Comparison of ENCODE assay signal across 14 cellular contexts in genomic region chr2:3512086-3512485, GRCh38.
"Had no signal": no experiment of that assay in that cellular context is flagged by ENCODE, and none has a peak within 500 bp of the region (broad histone marks: within the 10 kb centered on the region; RNA-seq: fewer than 3 reads in every experiment).

No MANE protein-coding gene starts in this region.

- H3K9me3 ChIP-seq: gastrocnemius medialis, thyroid gland had no signal

- H3K27ac ChIP-seq: epithelial cell of prostate, heart left ventricle, left lung, thyroid gland had no signal

- H3K4me1 Mint-ChIP-seq: nephron progenitor cell had no signal

- DNase-seq: dermis blood vessel endothelial cell; effector memory CD8-positive, alpha-beta T cell; gastrocnemius medialis; heart left ventricle; left lung; midbrain; nephron progenitor cell; retina; stimulated activated CD4-positive, alpha-beta T cell treated with anti-CD3 and anti-CD28 coated beads, Interleukin-2, amount 100 ng/mL, for 24 hours; stimulated activated naive CD4-positive, alpha-beta T cell treated with Interleukin-2 at 50 U/mL for 16 hours; T-helper 1 cell; T-helper 9 cell; thyroid gland had no signal

- H3K27me3 ChIP-seq: gastrocnemius medialis, heart left ventricle, left lung, thyroid gland had no signal

- H3K27ac Mint-ChIP-seq: effector memory CD8-positive, alpha-beta T cell; nephron progenitor cell had no signal

- H3K4me3 ChIP-seq: gastrocnemius medialis, heart left ventricle, left lung, thyroid gland had no signal

- H3K4me3 Mint-ChIP-seq: effector memory CD8-positive, alpha-beta T cell; nephron progenitor cell had no signal

- ATAC-seq: effector memory CD8-positive, alpha-beta T cell; gastrocnemius medialis; heart left ventricle; left lung had no signal

- H3K27me3 Mint-ChIP-seq: effector memory CD8-positive, alpha-beta T cell had no signal
